In the genomic region with DNA sequence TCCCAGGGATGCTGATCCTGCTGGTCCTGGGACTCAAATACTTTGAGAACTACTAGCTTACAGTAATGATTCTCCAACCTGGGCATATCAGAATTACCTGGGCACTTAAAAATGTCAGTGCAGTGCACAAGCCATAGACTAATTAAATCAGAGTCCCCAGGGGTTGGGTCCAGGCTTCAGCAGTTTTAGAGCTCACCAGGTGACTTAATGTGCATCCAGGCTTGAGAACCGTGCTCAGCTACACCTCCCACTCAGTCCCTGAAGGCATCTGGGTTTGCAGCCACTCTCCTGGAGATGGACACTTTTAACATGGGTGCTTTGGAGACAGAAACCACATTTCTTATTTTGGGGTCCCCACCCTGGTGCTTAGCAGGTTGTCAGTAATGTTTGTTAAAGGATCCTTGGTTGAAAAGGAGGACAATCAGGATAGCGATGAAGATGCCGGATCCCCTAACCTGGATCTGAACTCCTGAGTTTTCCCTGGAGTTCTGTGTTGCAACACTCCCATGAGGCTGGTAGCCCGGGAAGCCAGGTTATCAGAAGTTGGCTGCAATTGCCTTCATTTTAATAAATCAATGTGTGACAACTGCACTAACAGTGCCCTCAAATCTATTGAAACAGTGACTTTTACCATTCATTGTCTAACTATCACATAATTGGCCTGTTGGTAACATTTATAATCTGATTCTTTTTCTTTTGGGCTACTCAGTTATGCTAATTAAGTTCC, we compare ENCODE assay signal across 9 cellular contexts. TPM values are rescaled to one million over a fixed set of nuclear protein-coding genes. Genes with fewer than 3 reads are reported as not detected.
DNase-seq lines count a peak whose midpoint lies in the region; ATAC-seq and TF ChIP-seq lines count a peak whose summit lies in the region.
"Had no signal": no experiment of that assay in that cellular context is flagged by ENCODE, and none has a peak within 500 bp of the region (broad histone marks: within the 10 kb centered on the region; RNA-seq: fewer than 3 reads in every experiment).

No MANE protein-coding gene starts in this region.

- intact Hi-C loops in Calu3 (cut with micrococcal nuclease; ENCODE audit: unreplicated experiment) (no loop called here), vagina (cut with DNase I) (no loop called here)

- H3K9ac ChIP-seq in BLaER1 treated with 17β-estradiol and CSF1 and Interleukin-3, amounts not matched to agents 10 nM and 100 nM, result no peak overlapping the region
- H3K9ac ChIP-seq in SU-DHL-6 (ENCODE audit: low read length), result no peak overlapping the region

- no peak overlapping the region for H3K4me3 Mint-ChIP-seq in Calu3 (ENCODE audit: low read depth, unreplicated experiment)

- peak; percentile 44 for ATAC-seq in GM18868 (IDR thresholded peaks at IDR 0.05; ENCODE audit: unreplicated experiment)
- peak; percentile 27 for ATAC-seq in HG03095 (IDR thresholded peaks at IDR 0.05; ENCODE audit: unreplicated experiment)
- ATAC-seq: gastrocnemius medialis had no signal

- peaks cover 10% of the 10 kb centered on the region for H3F3A ChIP-seq in SU-DHL-6 (ENCODE audit: insufficient read depth)

- CTCF ChIA-PET in Calu3 (lab: Charles Lee), result interaction anchor here (0.7 to 1.1 kb wide), 2 partner anchors 24 to 777 kb away, joined by 3 read pairs; no protein-coding TSS in a partner anchor

- H3K36me3 ChIP-seq in BLaER1 treated with 17β-estradiol and CSF1 and Interleukin-3, amounts not matched to agents 10 nM and 100 nM, result no peaks in the 10 kb centered on the region
- H3K36me3 ChIP-seq in SU-DHL-6 (ENCODE audit: low read length), result no peaks in the 10 kb centered on the region
- H3K36me3 ChIP-seq in vagina, result no peaks in the 10 kb centered on the region
- H3K36me3 ChIP-seq: gastrocnemius medialis had no signal

- TF ChIP-seq POLR2A in vagina (IDR thresholded peaks at IDR 0.05), result no peak

- H3K4me1 Mint-ChIP-seq in Calu3 (ENCODE audit: low read depth, unreplicated experiment), result peaks cover 21% of the 10 kb centered on the region

- H3K9me3 ChIP-seq in BLaER1 treated with 17β-estradiol and CSF1 and Interleukin-3, amounts not matched to agents 10 nM and 100 nM (replicated peaks in 1 of 11), result no peaks in the 10 kb centered on the region
- H3K9me3 ChIP-seq in SU-DHL-6 (ENCODE audit: insufficient read depth, low read length) (no peaks in the 10 kb centered on the region), vagina (no peaks in the 10 kb centered on the region)
- H3K9me3 ChIP-seq: gastrocnemius medialis had no signal

- peak overlapping the region in 3 of 11 experiments; percentile 41 to 50 (median 47); a peak in 4 of 22 replicates for H3K27ac ChIP-seq in BLaER1 treated with 17β-estradiol and CSF1 and Interleukin-3, amounts not matched to agents 10 nM and 100 nM
- H3K27ac ChIP-seq in SU-DHL-6 (ENCODE audit: low read depth, low read length), result peak overlapping the region; percentile 65
- H3K27ac ChIP-seq in vagina, result no peak overlapping the region
- H3K27ac ChIP-seq: gastrocnemius medialis had no signal

- no peaks in the 10 kb centered on the region for H3K27me3 Mint-ChIP-seq in Calu3 (ENCODE audit: unreplicated experiment)

- H3K79me2 ChIP-seq in SU-DHL-6 (ENCODE audit: insufficient read depth, low read length), result no peaks in the 10 kb centered on the region

- H3K4me2 ChIP-seq in BLaER1 treated with 17β-estradiol and CSF1 and Interleukin-3, amounts not matched to agents 10 nM and 100 nM, result peak overlapping the region in 7 of 11 experiments; percentile 5 to 80 (median 64); a peak in 10 of 22 replicates
- peak overlapping the region; percentile 40 for H3K4me2 ChIP-seq in SU-DHL-6 (ENCODE audit: low read depth, low read length, poor library complexity, severe bottlenecking)

- H3K27ac Mint-ChIP-seq in Calu3 (ENCODE audit: unreplicated experiment), result no peak overlapping the region

- no peak overlapping the region for H3K4me3 ChIP-seq in BLaER1 treated with 17β-estradiol and CSF1 and Interleukin-3, amounts not matched to agents 10 nM and 100 nM
- H3K4me3 ChIP-seq in SU-DHL-6 (ENCODE audit: insufficient read depth, low read length, poor library complexity, severe bottlenecking) (no peak overlapping the region), vagina (no peak overlapping the region)
- H3K4me3 ChIP-seq: gastrocnemius medialis had no signal

- peaks cover 0 to 28% (median 13%) of the 10 kb centered on the region in 10 experiments; a peak in 13 of 20 replicates for H3K4me1 ChIP-seq in BLaER1 treated with 17β-estradiol and CSF1 and Interleukin-3, amounts not matched to agents 10 nM and 100 nM
- peaks cover 9% of the 10 kb centered on the region for H3K4me1 ChIP-seq in vagina

- H3K9me3 Mint-ChIP-seq in Calu3 (ENCODE audit: low read depth, unreplicated experiment), result no peaks in the 10 kb centered on the region

- no peak overlapping the region for H2AFZ ChIP-seq in SU-DHL-6 (ENCODE audit: low read depth, low read length, severe bottlenecking)

- H3K36me3 Mint-ChIP-seq in Calu3 (ENCODE audit: insufficient read depth, unreplicated experiment), result no peaks in the 10 kb centered on the region

- BruUV-seq in Calu3 (replicated peaks; lab: Mats Ljungman, UMichigan), result no TSS peak

- DNase-seq in DMS114 treated with DMSO at 0.1 percent for 48 hours (lab: John Stamatoyannopoulos, UW; ENCODE audit: unreplicated experiment) (no peak), superior temporal gyrus (ENCODE audit: extremely low spot score) (no peak), Calu3 (no peak), vagina (ENCODE audit: extremely low spot score in 2 of 2) (no peak)
- DNase-seq: gastrocnemius medialis had no signal

- TF ChIP-seq CTCF in SU-DHL-6 (IDR thresholded peaks at IDR 0.05; ENCODE audit: insufficient read depth, low read length, poor library complexity, severe bottlenecking) (no peak), Calu3 (IDR thresholded peaks at IDR 0.05; ENCODE audit: unreplicated experiment) (no peak), vagina (IDR thresholded peaks at IDR 0.05) (no peak)

- H3K27me3 ChIP-seq in BLaER1 treated with 17β-estradiol and CSF1 and Interleukin-3, amounts not matched to agents 10 nM and 100 nM, result peaks cover 0 to 14% (median 0%) of the 10 kb centered on the region in 11 experiments; a peak in 1 of 22 replicates
- H3K27me3 ChIP-seq in SU-DHL-6 (ENCODE audit: low read length) (no peaks in the 10 kb centered on the region), vagina (no peaks in the 10 kb centered on the region)
- H3K27me3 ChIP-seq: gastrocnemius medialis had no signal

- H3K9me2 ChIP-seq in SU-DHL-6 (replicated peaks; ENCODE audit: insufficient read depth, low read length), result no peaks in the 10 kb centered on the region

- H4K20me1 ChIP-seq in BLaER1 treated with 17β-estradiol and CSF1 and Interleukin-3, amounts not matched to agents 10 nM and 100 nM, result no peaks in the 10 kb centered on the region
- no peaks in the 10 kb centered on the region for H4K20me1 ChIP-seq in SU-DHL-6 (ENCODE audit: low read depth, low read length)

RNA-seq across cellular contexts. Expression of a gene that starts 48.1 kb away (rescaled TPM):
- total RNA-seq in Calu3 (2022), result not detected in 2 replicates
- not detected for total RNA-seq in vagina
- total RNA-seq: gastrocnemius medialis had no signal
